In the genomic region with DNA sequence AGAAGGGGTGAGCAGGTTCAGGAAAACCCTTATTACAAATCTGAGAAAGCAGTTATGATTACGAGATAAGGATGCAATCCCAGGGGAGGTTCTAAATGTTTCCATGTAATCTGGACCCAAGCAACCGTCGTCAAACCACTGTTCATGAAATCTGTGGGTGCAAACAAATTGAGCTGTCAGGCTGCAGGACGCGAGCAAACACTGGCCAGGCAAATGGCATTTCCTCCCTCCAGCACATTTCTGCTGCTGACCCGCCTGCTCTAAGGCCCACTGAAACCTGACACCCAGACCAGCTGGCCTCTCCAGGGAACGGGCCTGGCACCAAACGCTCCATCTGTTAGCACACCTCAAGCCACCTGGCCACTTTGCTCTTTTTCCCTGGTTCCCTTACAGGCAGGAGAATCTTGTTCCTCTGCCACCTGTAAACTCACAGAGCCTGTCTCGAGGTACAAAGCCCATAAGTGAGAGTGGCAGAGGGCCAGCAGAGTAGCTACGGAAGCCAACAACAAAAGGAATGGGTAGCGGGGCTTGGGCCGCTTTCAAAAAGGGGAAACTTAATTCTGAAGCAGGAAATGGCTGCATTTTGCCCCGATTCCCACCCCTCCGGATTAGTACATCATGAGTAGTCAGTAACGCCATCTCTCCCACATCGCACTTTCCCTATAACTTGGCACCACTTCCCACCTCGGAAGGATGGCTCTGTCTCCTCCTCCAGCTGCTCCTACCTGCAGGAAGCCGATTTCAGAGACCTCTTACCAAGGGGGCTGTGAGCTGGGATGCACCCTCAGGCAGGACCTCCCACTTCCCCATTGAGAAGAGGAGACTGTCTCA, we compare ENCODE assay signal across 8 cellular contexts. TPM values are rescaled to one million over a fixed set of nuclear protein-coding genes. Genes with fewer than 3 reads are reported as not detected.
DNase-seq lines count a peak whose midpoint lies in the region; ATAC-seq and TF ChIP-seq lines count a peak whose summit lies in the region.

No MANE protein-coding gene starts in this region.

- ATAC-seq in GM18520 (IDR thresholded peaks at IDR 0.05; ENCODE audit: unreplicated experiment), result no peak
- ATAC-seq in HG03135 (IDR thresholded peaks at IDR 0.05; ENCODE audit: unreplicated experiment), result no peak
- no peak for ATAC-seq in GM21381 (IDR thresholded peaks at IDR 0.05; ENCODE audit: unreplicated experiment)

- H3K9me3 ChIP-seq in OCI-LY1 (ENCODE audit: low read length), result no peaks in the 10 kb centered on the region
- no peaks in the 10 kb centered on the region for H3K9me3 ChIP-seq in esophagus squamous epithelium
- no peaks in the 10 kb centered on the region for H3K9me3 ChIP-seq in neutrophil

- DNase-seq in AG08396 (ENCODE audit: low spot score) (peak; percentile 69), HT-29 (ENCODE audit: low spot score) (peak; percentile 77), esophagus squamous epithelium (lab: John Stamatoyannopoulos, UW) (no peak)

- intact Hi-C loops in esophagus squamous epithelium (cut with DNase I), result no loop called here

- TF ChIP-seq POLR2A in esophagus squamous epithelium (IDR thresholded peaks at IDR 0.05), result no peak

- H3K9ac ChIP-seq in OCI-LY1 (ENCODE audit: low read length), result no peak overlapping the region

- peak overlapping the region; percentile 12; the same call in 1 of the 2 replicates for H3K4me2 ChIP-seq in OCI-LY1 (ENCODE audit: low read length)

- H3K4me3 ChIP-seq in OCI-LY1 (ENCODE audit: low read depth, low read length, poor library complexity, severe bottlenecking), result no peak overlapping the region
- no peak overlapping the region for H3K4me3 ChIP-seq in esophagus squamous epithelium
- peak overlapping the region; percentile 40 to 42 for H3K4me3 ChIP-seq in neutrophil (ENCODE audit: low read depth in 1 of 2, low read length in 1 of 2)

- H3K36me3 ChIP-seq in OCI-LY1 (ENCODE audit: insufficient read depth, low read length) (no peaks in the 10 kb centered on the region), esophagus squamous epithelium (no peaks in the 10 kb centered on the region), neutrophil (no peaks in the 10 kb centered on the region)

- H3K4me1 ChIP-seq in OCI-LY1 (ENCODE audit: insufficient read depth, low read length, severe bottlenecking), result peaks cover 38% of the 10 kb centered on the region
- H3K4me1 ChIP-seq in esophagus squamous epithelium, result peaks cover 22 to 70% (median 45%) of the 10 kb centered on the region in 3 donors
- H3K4me1 ChIP-seq in neutrophil (ENCODE audit: control insufficient read depth in 1 of 2, insufficient read depth in 1 of 2, low read depth in 1 of 2, low read length in 1 of 2), result peaks cover 28 to 47% of the 10 kb centered on the region in 2 experiments

- no peaks in the 10 kb centered on the region for H3K9me2 ChIP-seq in OCI-LY1 (ENCODE audit: low read depth, low read length)

- TF ChIP-seq CTCF in OCI-LY1 (IDR thresholded peaks at IDR 0.05; ENCODE audit: low read length) (no peak), esophagus squamous epithelium (IDR thresholded peaks at IDR 0.05) (no peak), neutrophil (IDR thresholded peaks at IDR 0.05) (no peak)

- no peak overlapping the region for H2AFZ ChIP-seq in OCI-LY1 (ENCODE audit: low read length)

- no peaks in the 10 kb centered on the region for H3F3A ChIP-seq in OCI-LY1 (ENCODE audit: insufficient read depth, low read length)

- no peaks in the 10 kb centered on the region for H4K20me1 ChIP-seq in OCI-LY1 (ENCODE audit: insufficient read depth, low read length)

- peak overlapping the region; percentile 80 for H3K27ac ChIP-seq in OCI-LY1 (ENCODE audit: low read depth, low read length, poor library complexity, severe bottlenecking)
- peak overlapping the region; percentile 26 to 68 (median 54) for H3K27ac ChIP-seq in esophagus squamous epithelium
- H3K27ac ChIP-seq in neutrophil, result peak overlapping the region; percentile 68

- H3K27me3 ChIP-seq in OCI-LY1 (ENCODE audit: insufficient read depth, low read length) (no peaks in the 10 kb centered on the region), esophagus squamous epithelium (peaks cover 0 to 14% (median 0%) of the 10 kb centered on the region in 4 donors), neutrophil (no peaks in the 10 kb centered on the region)

- 33% methylated on average over 15 to 18 of the region's 18 CpGs for WGBS in esophagus squamous epithelium, 2 donors

- no peaks in the 10 kb centered on the region for H3K79me2 ChIP-seq in OCI-LY1 (ENCODE audit: insufficient read depth, low read length)

RNA-seq across cellular contexts. Expression of gene CRACDL, which starts 26.4 kb away (rescaled TPM):
- 7.6 and 9.5 TPM in 2 replicates for total RNA-seq in HT-29 (2014; rRNA removed; shearing (Covaris generic))
- total RNA-seq in esophagus squamous epithelium, result 10 to 100 TPM in 2 of 4 donors, 1 to 10 TPM in 2; 6.5 to 33.6 (median 9.7) TPM

Comparison
In these comparisons a context has a peak if more than half of its experiments do, and no peak if none do; other contexts are left out.
1. H3K4me3 ChIP-seq: peak in neutrophil (2 of 2); none in OCI-LY1 (single experiment) and esophagus squamous epithelium (0 of 4).
2. Peak in every context shown above with its lines, with median percentiles within 50 percentile points of each other: H3K27ac ChIP-seq.